In genomic region chr19:7888826-7889217, GRCh38 we compare ENCODE assay signal across 11 cellular contexts. TPM values are rescaled to one million over a fixed set of nuclear protein-coding genes. Genes with fewer than 3 reads are reported as not detected.
DNase-seq lines count a peak whose midpoint lies in the region; ATAC-seq, FAIRE-seq and TF ChIP-seq lines count a peak whose summit lies in the region.
"Had no signal": no experiment of that assay in that cellular context is flagged by ENCODE, and none has a peak within 500 bp of the region (broad histone marks: within the 10 kb centered on the region; RNA-seq: fewer than 3 reads in every experiment).

No MANE protein-coding gene starts in this region.

- DNase-seq in HFFc6 = no peak
- no peak for DNase-seq in colonic mucosa
- DNase-seq in kidney = no peak
- no peak for DNase-seq in OCI-M1 (lab: John Stamatoyannopoulos, UW)
- no peak for DNase-seq in CD8-positive, alpha-beta T cell
- DNase-seq: NCI-H2171 treated with DMSO at 0.1 percent for 48 hours had no signal

- peaks cover 8% of the 10 kb centered on the region for H3K4me1 ChIP-seq in colonic mucosa
- H3K4me1 ChIP-seq in kidney (ENCODE audit: control insufficient read depth in 1 of 2, insufficient read depth in 1 of 2, low read depth in 1 of 2, low read length in 2 of 2) = no peaks in the 10 kb centered on the region
- H3K4me1 ChIP-seq in CD8-positive, alpha-beta T cell (ENCODE audit: insufficient read depth, low read length) = peaks cover 4% of the 10 kb centered on the region
- peaks cover 0 to 11% (median 0%) of the 10 kb centered on the region in 3 donors for H3K4me1 ChIP-seq in gastroesophageal sphincter

- peak overlapping the region; percentile 82 for H3K4me3 Mint-ChIP-seq in HFFc6
- no peak overlapping the region for H3K4me3 Mint-ChIP-seq in CD8-positive, alpha-beta T cell

- FAIRE-seq in kidney (lab: Jason Lieb, UNC) = no peak

- no peaks in the 10 kb centered on the region for H3K36me3 Mint-ChIP-seq in HFFc6 (ENCODE audit: low read depth)
- H3K36me3 Mint-ChIP-seq in CD8-positive, alpha-beta T cell = no peaks in the 10 kb centered on the region

- POLR2A ChIA-PET in CD8-positive, alpha-beta T cell (lab: Charles Lee) = no interaction called here

- TF ChIP-seq CTCF in HFFc6 (IDR thresholded peaks at IDR 0.05) (no peak), colonic mucosa (IDR thresholded peaks at IDR 0.05) (no peak), kidney (IDR thresholded peaks at IDR 0.05; ENCODE audit: borderline replicate concordance, extremely low read depth, insufficient read depth) (no peak), gastroesophageal sphincter (IDR thresholded peaks at IDR 0.05) (no peak)
- no peak for TF ChIP-seq CTCF in CD8-positive, alpha-beta T cell (IDR thresholded peaks at IDR 0.05)

- no peak for TF ChIP-seq EP300 in gastroesophageal sphincter (IDR thresholded peaks at IDR 0.05)

- peak overlapping the region; percentile 34 to 58 for H3K9ac ChIP-seq in colonic mucosa (ENCODE audit: low read depth in 2 of 2, low read length in 2 of 2)
- H3K9ac ChIP-seq in kidney (ENCODE audit: low read length in 2 of 2) = peak overlapping the region in 1 of 2 donors; percentile 51

- no peak for ATAC-seq in CD8-positive, alpha-beta T cell
- ATAC-seq in gastroesophageal sphincter (no peak), HG02642 (IDR thresholded peaks at IDR 0.05; ENCODE audit: poor library complexity, unreplicated experiment) (no peak)

- H3K27ac ChIP-seq in colonic mucosa (no peak overlapping the region), kidney (ENCODE audit: low read depth in 2 of 2, low read length in 2 of 2) (no peak overlapping the region), skin epidermis (peak overlapping the region; percentile 14 to 91 (median 80)), gastroesophageal sphincter (no peak overlapping the region)
- no peak overlapping the region for H3K27ac ChIP-seq in CD8-positive, alpha-beta T cell (ENCODE audit: low read depth, low read length)

- H3K4me3 ChIP-seq in colonic mucosa (peak overlapping the region; percentile 53), kidney (ENCODE audit: low read length in 2 of 2) (peak overlapping the region; percentile 38 to 55), skin epidermis (peak overlapping the region; percentile 32 to 57 (median 49)), gastroesophageal sphincter (peak overlapping the region in 1 of 2 donors; percentile 48)
- H3K4me3 ChIP-seq in CD8-positive, alpha-beta T cell (ENCODE audit: low read depth, low read length) = no peak overlapping the region

- H3K27me3 ChIP-seq in colonic mucosa (peaks cover 5% of the 10 kb centered on the region), gastroesophageal sphincter (peaks cover 75% of the 10 kb centered on the region)
- H3K27me3 ChIP-seq in CD8-positive, alpha-beta T cell (ENCODE audit: insufficient read depth, low read length) = peaks cover 2% of the 10 kb centered on the region

- no peaks in the 10 kb centered on the region for H3K9me3 Mint-ChIP-seq in HFFc6
- no peaks in the 10 kb centered on the region for H3K9me3 Mint-ChIP-seq in CD8-positive, alpha-beta T cell

- H3K9me3 ChIP-seq in colonic mucosa = no peaks in the 10 kb centered on the region
- H3K9me3 ChIP-seq in kidney (ENCODE audit: control insufficient read depth in 1 of 2, low read length in 2 of 2) = no peaks in the 10 kb centered on the region
- H3K9me3 ChIP-seq in CD8-positive, alpha-beta T cell (ENCODE audit: low read length) = no peaks in the 10 kb centered on the region
- H3K9me3 ChIP-seq in gastroesophageal sphincter = no peaks in the 10 kb centered on the region

- peaks cover 3% of the 10 kb centered on the region for H3K27me3 Mint-ChIP-seq in HFFc6 (ENCODE audit: insufficient read depth)
- H3K27me3 Mint-ChIP-seq in CD8-positive, alpha-beta T cell (ENCODE audit: low read depth) = peaks cover 13% of the 10 kb centered on the region

- no peaks in the 10 kb centered on the region for H3K36me3 ChIP-seq in colonic mucosa
- H3K36me3 ChIP-seq in kidney (ENCODE audit: control insufficient read depth in 1 of 2, insufficient read depth in 2 of 2, low read length in 2 of 2) = no peaks in the 10 kb centered on the region
- H3K36me3 ChIP-seq in CD8-positive, alpha-beta T cell (ENCODE audit: insufficient read depth, low read length) = no peaks in the 10 kb centered on the region
- H3K36me3 ChIP-seq in gastroesophageal sphincter = no peaks in the 10 kb centered on the region

- H3K27ac Mint-ChIP-seq in HFFc6 = peak overlapping the region; percentile 78
- H3K27ac Mint-ChIP-seq in CD8-positive, alpha-beta T cell = no peak overlapping the region

- no peak for TF ChIP-seq POLR2A in gastroesophageal sphincter (IDR thresholded peaks at IDR 0.05)

- intact Hi-C loops in colonic mucosa (cut with DNase I) = no loop called here
- intact Hi-C loops in kidney (cut with DNase I) = no loop called here
- intact Hi-C loops in CD8-positive, alpha-beta T cell (cut with DNase I, micrococcal nuclease) = no loop called here

- H3K4me1 Mint-ChIP-seq in HFFc6 (ENCODE audit: low read depth) = peaks cover 5% of the 10 kb centered on the region; the same call in 1 of the 2 replicates
- H3K4me1 Mint-ChIP-seq in CD8-positive, alpha-beta T cell (ENCODE audit: low read depth) = no peaks in the 10 kb centered on the region

- 40% methylated on average over 1 of the region's 8 CpGs; no CpG with 5 or more reads in 1 of the 2 donors for WGBS in gastroesophageal sphincter (ENCODE audit: low coverage in 1 of 2), 2 donors

- CTCF ChIA-PET in CD8-positive, alpha-beta T cell (lab: Charles Lee) = no interaction called here

RNA-seq across cellular contexts. Expression of gene LRRC8E, which starts 0.5 kb away (rescaled TPM):
- total RNA-seq in HFFc6 (2021; fragmentation: NEBNext Ultra II Directional; extraction: Animal tissue kit (Norgen Biotek cat#: 25700)) = 1 to 10 TPM; 4.9 to 7.3 (median 6.1) TPM
- total RNA-seq in colonic mucosa (1 to 10 TPM; 2.9 to 4.0 TPM), kidney (9.1 TPM), gastroesophageal sphincter (under 1 TPM; 0.13 to 0.32 (median 0.29) TPM)
- 2.2 TPM for polyA plus RNA-seq in kidney (ENCODE audit: insufficient read depth, low read depth, low replicate concordance)
- total RNA-seq in CD8-positive, alpha-beta T cell = not detected

RNA-seq across cellular contexts. Expression of gene PRR36, which starts 14.6 kb away (rescaled TPM):
- total RNA-seq in HFFc6 (2021; fragmentation: NEBNext Ultra II Directional; extraction: Animal tissue kit (Norgen Biotek cat#: 25700)) = under 1 TPM in 4 of 6 experiments, not detected in 2; 0.05 to 0.18 (median 0.09) TPM
- under 1 TPM; 0.22 to 0.37 TPM for total RNA-seq in colonic mucosa
- total RNA-seq in kidney = 4.2 TPM
- 1.1 TPM for polyA plus RNA-seq in kidney (ENCODE audit: insufficient read depth, low read depth, low replicate concordance)
- total RNA-seq in CD8-positive, alpha-beta T cell = under 1 TPM; 0.19 to 0.47 TPM
- not detected for total RNA-seq in gastroesophageal sphincter
- total RNA-seq: myocyte had no signal

RNA-seq across cellular contexts. Expression of gene MAP2K7, which starts 14.9 kb away (rescaled TPM):
- 10 to 100 TPM; 21.7 to 25.8 (median 22.8) TPM for total RNA-seq in HFFc6 (2021; fragmentation: NEBNext Ultra II Directional; extraction: Animal tissue kit (Norgen Biotek cat#: 25700))
- total RNA-seq in colonic mucosa = 10 to 100 TPM; 26.3 to 38.3 TPM
- 37.0 TPM for total RNA-seq in kidney
- polyA plus RNA-seq in kidney (ENCODE audit: insufficient read depth, low read depth, low replicate concordance) = 16.7 TPM
- total RNA-seq in CD8-positive, alpha-beta T cell = 100 to 1,000 TPM; 127 to 135 TPM
- total RNA-seq in gastroesophageal sphincter = 10 to 100 TPM; 13.9 to 23.4 (median 17.9) TPM

RNA-seq across cellular contexts. Expression of gene TGFBR3L, which starts 25.8 kb away (rescaled TPM):
- 10 to 100 TPM in 2 of 6 experiments, 1 to 10 TPM in 4; 4.5 to 12.0 (median 7.7) TPM for total RNA-seq in HFFc6 (2021; fragmentation: NEBNext Ultra II Directional; extraction: Animal tissue kit (Norgen Biotek cat#: 25700))
- total RNA-seq in colonic mucosa (not detected), kidney (0.44 TPM), gastroesophageal sphincter (1 to 10 TPM; 2.8 to 8.5 (median 5.4) TPM)
- polyA plus RNA-seq in kidney (ENCODE audit: insufficient read depth, low read depth, low replicate concordance) = 1.5 TPM
- total RNA-seq in CD8-positive, alpha-beta T cell = 1 to 10 TPM; 2.1 to 2.7 TPM
- total RNA-seq: urinary bladder had no signal

RNA-seq across cellular contexts. Expression of gene SNAPC2, which starts 31.3 kb away (rescaled TPM):
- 10 to 100 TPM; 22.3 to 27.1 (median 25.2) TPM for total RNA-seq in HFFc6 (2021; fragmentation: NEBNext Ultra II Directional; extraction: Animal tissue kit (Norgen Biotek cat#: 25700))
- total RNA-seq in colonic mucosa = 10 to 100 TPM; 13.4 to 15.4 TPM
- 18.4 TPM for total RNA-seq in kidney
- polyA plus RNA-seq in kidney (ENCODE audit: insufficient read depth, low read depth, low replicate concordance) = 24.3 TPM
- 10 to 100 TPM; 15.4 to 17.0 TPM for total RNA-seq in CD8-positive, alpha-beta T cell
- 10 to 100 TPM; 29.5 to 37.7 (median 33.4) TPM for total RNA-seq in gastroesophageal sphincter

Comparison
In these comparisons a context has a peak if more than half of its experiments do, and no peak if none do; other contexts are left out.
1. H3K27ac ChIP-seq: peak in skin epidermis (21 of 21); none in colonic mucosa (single experiment), kidney (0 of 2), CD8-positive, alpha-beta T cell (single experiment) and gastroesophageal sphincter (0 of 4).